Comparison of ENCODE assay signal across 1 cellular context in genomic region chr20:4082406-4083102, GRCh38.
A peak's percentile ranks its signal among the peaks of the same experiment; 100 is the strongest.
TF ChIP-seq lines count a peak whose summit lies in the region.

No MANE protein-coding gene starts in this region.

TF ChIP-seq in HepG2, 621 proteins besides CTCF, POLR2A, EP300 and RAD21 (continued from another document and continues in another):
- TF ChIP-seq HNRNPK (IDR thresholded peaks at IDR 0.05; ENCODE audit: low read depth, low read length, poor library complexity, severe bottlenecking) (no peak), BRD4 (CRISPR knock-in tag; IDR thresholded peaks at IDR 0.05) (no peak), ZFP1 (CRISPR knock-in tag; IDR thresholded peaks at IDR 0.05) (no peak), ZNF362 (CRISPR knock-in tag; IDR thresholded peaks at IDR 0.05; ENCODE audit: borderline replicate concordance) (no peak), MXD1 (CRISPR knock-in tag; IDR thresholded peaks at IDR 0.05) (no peak), ZSCAN30 (CRISPR knock-in tag; IDR thresholded peaks at IDR 0.05) (no peak), MLXIP (CRISPR knock-in tag; IDR thresholded peaks at IDR 0.05; ENCODE audit: borderline replicate concordance) (no peak), ZNF530 (CRISPR knock-in tag; IDR thresholded peaks at IDR 0.05; ENCODE audit: low read depth) (no peak), ZNF567 (CRISPR knock-in tag; IDR thresholded peaks at IDR 0.05; ENCODE audit: borderline replicate concordance) (no peak), ZNF136 (CRISPR knock-in tag; IDR thresholded peaks at IDR 0.05; ENCODE audit: low read depth) (no peak), CREB1 (IDR thresholded peaks at IDR 0.05) (peak; percentile 55), CREB1 (CRISPR knock-in tag; IDR thresholded peaks at IDR 0.05) (no peak), SNAPC4 (CRISPR knock-in tag; IDR thresholded peaks at IDR 0.05) (no peak), NONO (IDR thresholded peaks at IDR 0.05) (no peak), NONO (CRISPR knock-in tag; conservative IDR thresholded peaks at IDR 0.05) (no peak), ARID4A (CRISPR knock-in tag; IDR thresholded peaks at IDR 0.05; ENCODE audit: borderline replicate concordance) (peak; percentile 71; the same call in 1 of the 2 replicates), ETS1 (CRISPR knock-in tag; IDR thresholded peaks at IDR 0.05) (no peak), NKX3-1 (CRISPR knock-in tag; IDR thresholded peaks at IDR 0.05) (no peak), CBX1 (IDR thresholded peaks at IDR 0.05; ENCODE audit: low read depth) (peak; percentile 56), MED1 (CRISPR knock-in tag; IDR thresholded peaks at IDR 0.05) (no peak), ZNF564 (CRISPR knock-in tag; IDR thresholded peaks at IDR 0.05) (no peak), FOSL2 (CRISPR knock-in tag; IDR thresholded peaks at IDR 0.05) (peak; percentile 36; the same call in 1 of the 2 replicates), DZIP1 (CRISPR knock-in tag; IDR thresholded peaks at IDR 0.05) (no peak), ZFP37 (CRISPR knock-in tag; IDR thresholded peaks at IDR 0.05; ENCODE audit: borderline replicate concordance) (no peak), HIVEP1 (CRISPR knock-in tag; IDR thresholded peaks at IDR 0.05) (no peak), WIZ (CRISPR knock-in tag; IDR thresholded peaks at IDR 0.05) (no peak), TBX3 (IDR thresholded peaks at IDR 0.05; ENCODE audit: borderline replicate concordance) (no peak; the same call in 1 of the 2 replicates), ZNF124 (CRISPR knock-in tag; IDR thresholded peaks at IDR 0.05) (no peak), CREM (IDR thresholded peaks at IDR 0.05) (no peak), CREM (CRISPR knock-in tag; IDR thresholded peaks at IDR 0.05) (no peak), STAG1 (CRISPR knock-in tag; IDR thresholded peaks at IDR 0.05) (no peak), HIC2 (CRISPR knock-in tag; IDR thresholded peaks at IDR 0.05; ENCODE audit: low read depth) (no peak), TSC22D2 (CRISPR knock-in tag; IDR thresholded peaks at IDR 0.05; ENCODE audit: borderline replicate concordance) (no peak), HNF4A (CRISPR knock-in tag; IDR thresholded peaks at IDR 0.05) (no peak), PAWR (CRISPR knock-in tag; IDR thresholded peaks at IDR 0.05; ENCODE audit: borderline replicate concordance) (no peak), PBX3 (CRISPR knock-in tag; IDR thresholded peaks at IDR 0.05; ENCODE audit: borderline replicate concordance) (no peak)
